10 cellular contexts compared by ENCODE assay signal in genomic region chr7:24828871-24829661, GRCh38.
DNase-seq lines count a peak whose midpoint lies in the region; ATAC-seq and TF ChIP-seq lines count a peak whose summit lies in the region.
"Had no signal": no experiment of that assay in that cellular context is flagged by ENCODE, and none has a peak within 500 bp of the region (broad histone marks: within the 10 kb centered on the region; RNA-seq: fewer than 3 reads in every experiment).

No MANE protein-coding gene starts in this region.

- H2AFZ ChIP-seq in IMR-90 (replicated peaks; ENCODE audit: low read length, poor library complexity) (no peak overlapping the region), hepatocyte (no peak overlapping the region)

- 0 out of 2 replicates have a peak overlapping the region, but pooled peaks have one; percentile 8 for H2BK120ac ChIP-seq in IMR-90 (ENCODE audit: low read depth, low read length)

- H3K4me1 ChIP-seq in A673 (ENCODE audit: insufficient read depth, low read length, poor library complexity, severe bottlenecking) (no peaks in the 10 kb centered on the region), IMR-90 (ENCODE audit: control insufficient read depth, insufficient read depth, low read length) (peaks cover 26% of the 10 kb centered on the region), hepatocyte (ENCODE audit: insufficient read depth) (peaks cover 38% of the 10 kb centered on the region)

- H2AK5ac ChIP-seq in IMR-90 (ENCODE audit: low read depth, low read length) = no peak overlapping the region

- H3K23ac ChIP-seq in IMR-90 (ENCODE audit: low read depth, low read length) = no peak overlapping the region

- in situ Hi-C loops in IMR-90 (cut with MboI; ENCODE audit: low sequenced_read_pairs) = no loop called here

- TF ChIP-seq CTCF in A673 (conservative IDR thresholded peaks at IDR 0.05; ENCODE audit: low read depth, low read length) = no peak
- TF ChIP-seq CTCF in IMR-90 (conservative IDR thresholded peaks at IDR 0.05; ENCODE audit: low read depth, low read length) = no peak
- TF ChIP-seq CTCF in hepatocyte (IDR thresholded peaks at IDR 0.05; ENCODE audit: poor library complexity) = no peak

- H2BK20ac ChIP-seq in IMR-90 (ENCODE audit: low read depth, low read length) = peak overlapping the region; percentile 2; the same call in 1 of the 2 replicates

- H3K4ac ChIP-seq in IMR-90 (ENCODE audit: low read depth, low read length) = 0 out of 2 replicates have a peak overlapping the region, but pooled peaks have one; percentile 6

- no peak overlapping the region; the same call in 1 of the 2 replicates for H3K18ac ChIP-seq in IMR-90 (ENCODE audit: low read depth, low read length)

- no peak for TF ChIP-seq RAD21 in IMR-90 (IDR thresholded peaks at IDR 0.05; ENCODE audit: low read length)

- H3K9ac ChIP-seq in IMR-90 (ENCODE audit: low read depth, low read length) = no peak overlapping the region

- no peak overlapping the region for H2BK15ac ChIP-seq in IMR-90 (ENCODE audit: low read depth, low read length)

- H3K9me3 ChIP-seq in A673 (ENCODE audit: low read depth, low read length, poor library complexity, severe bottlenecking) (no peaks in the 10 kb centered on the region), IMR-90 (ENCODE audit: control insufficient read depth, insufficient read depth, low read length) (no peaks in the 10 kb centered on the region), hepatocyte (ENCODE audit: low read depth) (no peaks in the 10 kb centered on the region)
- H3K9me3 ChIP-seq: neutrophil had no signal

- H4K20me1 ChIP-seq in IMR-90 (ENCODE audit: insufficient read depth, low read length) (no peaks in the 10 kb centered on the region), hepatocyte (ENCODE audit: insufficient read depth, poor library complexity, severe bottlenecking) (no peaks in the 10 kb centered on the region)

- DNase-seq in A673 (ENCODE audit: low spot score) (peak; percentile 53), IMR-90 (no peak), amniotic epithelial cell (ENCODE audit: low read depth) (peak; percentile 81), hepatocyte (ENCODE audit: low spot score) (peak; percentile 17), A172 (ENCODE audit: low spot score) (no peak), amniotic stem cell (lab: John Stamatoyannopoulos, UW) (no peak)
- DNase-seq: CD8-positive, alpha-beta T cell had no signal

- intact Hi-C loops in A673 (cut with micrococcal nuclease; ENCODE audit: unreplicated experiment) (no loop called here), IMR-90 (cut with micrococcal nuclease) (no loop called here)

- no peak overlapping the region for H2BK5ac ChIP-seq in IMR-90 (ENCODE audit: low read depth, low read length, poor library complexity, severe bottlenecking)

- H3K9me2 ChIP-seq in hepatocyte (replicated peaks; ENCODE audit: insufficient read depth) = no peaks in the 10 kb centered on the region

- CTCF ChIA-PET in A673 (lab: Charles Lee) = no interaction called here
- CTCF ChIA-PET in IMR-90 (lab: Yijun Ruan, JAX) = no interaction called here

- TF ChIP-seq POLR2A in IMR-90 (IDR thresholded peaks at IDR 0.05; ENCODE audit: low read depth, low read length) = no peak

- BruUV-seq in A673 (replicated peaks; lab: Mats Ljungman, UMichigan) (no TSS peak), IMR-90 (replicated peaks; lab: Mats Ljungman, UMichigan) (no TSS peak)

- POLR2A ChIA-PET in A673 (lab: Charles Lee; ENCODE audit: low non-redundant PET) = interaction anchor here (0.6 to 0.7 kb wide), 3 partner anchors 49 to 298 kb away, joined by 3 to 6 read pairs (median 4); no protein-coding TSS in a partner anchor
- POLR2A ChIA-PET in IMR-90 (lab: Charles Lee; ENCODE audit: unreplicated experiment) = no interaction called here

- no peak overlapping the region for H4K8ac ChIP-seq in IMR-90 (ENCODE audit: low read depth in 2 of 2, low read length in 2 of 2)

- H4K91ac ChIP-seq in IMR-90 (ENCODE audit: insufficient read depth, low read depth, low read length) = no peak overlapping the region; the same call in 1 of the 2 replicates

- H3K79me2 ChIP-seq in hepatocyte = no peaks in the 10 kb centered on the region

- peaks cover 34% of the 10 kb centered on the region for H3K9me1 ChIP-seq in IMR-90 (ENCODE audit: insufficient read depth, low read length)

- no CpG with 5 or more reads among the region's 1 CpG for WGBS in IMR-90 (ENCODE audit: extremely low coverage in 2 of 2, insufficient read length in 1 of 2), 2 experiments
- 35% methylated on average over 1 of the region's 1 CpG for WGBS in hepatocyte (ENCODE audit: low lambda C conversion rate, missing lambda C conversion rate)

- no peak for ATAC-seq in IMR-90 (ENCODE audit: low read depth)
- ATAC-seq in HG03571 (IDR thresholded peaks at IDR 0.05; ENCODE audit: unreplicated experiment) = no peak
- ATAC-seq in GM19328 (IDR thresholded peaks at IDR 0.05; ENCODE audit: unreplicated experiment) = no peak
- ATAC-seq: CD8-positive, alpha-beta T cell had no signal

- dilution Hi-C loops in IMR-90 (cut with HindIII; ENCODE audit: low sequenced_read_pairs, unreplicated experiment) = no loop called here

- H4K5ac ChIP-seq in IMR-90 (ENCODE audit: low read depth, low read length) = no peak overlapping the region

- no peak overlapping the region for H3K56ac ChIP-seq in IMR-90 (ENCODE audit: extremely low read depth, insufficient read depth, low read length)

- peaks cover 0 to 51% of the 10 kb centered on the region in 2 experiments; a peak in 2 of 4 replicates for H3K79me1 ChIP-seq in IMR-90 (ENCODE audit: low read depth in 1 of 2, low read length in 2 of 2)

- H3K36me3 ChIP-seq in A673 (ENCODE audit: insufficient read depth, low read length, poor library complexity, severe bottlenecking) = no peaks in the 10 kb centered on the region
- peaks cover 5% of the 10 kb centered on the region; the same call in 1 of the 2 replicates for H3K36me3 ChIP-seq in IMR-90 (ENCODE audit: control insufficient read depth, insufficient read depth, low read length)
- H3K36me3 ChIP-seq in hepatocyte (replicated peaks; ENCODE audit: insufficient read depth, low read depth) = no peaks in the 10 kb centered on the region
- H3K36me3 ChIP-seq: neutrophil had no signal

- no peaks in the 10 kb centered on the region for H3K27me3 ChIP-seq in A673 (replicated peaks; ENCODE audit: insufficient read depth, low read depth, low read length, poor library complexity)
- H3K27me3 ChIP-seq in IMR-90 (ENCODE audit: control insufficient read depth, insufficient read depth, low read length) = no peaks in the 10 kb centered on the region
- H3K27me3 ChIP-seq in hepatocyte = no peaks in the 10 kb centered on the region

- H3K4me2 ChIP-seq in IMR-90 (ENCODE audit: low read depth, low read length) = no peak overlapping the region
- H3K4me2 ChIP-seq in hepatocyte = no peak overlapping the region

- H3K4me3 ChIP-seq in A673 (ENCODE audit: low read depth, low read length, poor library complexity, severe bottlenecking) (no peak overlapping the region), IMR-90 (ENCODE audit: insufficient read depth, low read depth, low read length) (no peak overlapping the region), hepatocyte (no peak overlapping the region)

- H3K27ac ChIP-seq in A673 (ENCODE audit: low read depth, low read length, poor library complexity, severe bottlenecking) = no peak overlapping the region
- H3K27ac ChIP-seq in IMR-90 (ENCODE audit: insufficient read depth, low read length) = no peak overlapping the region
- H3K27ac ChIP-seq in hepatocyte = peak overlapping the region; percentile 44
- H3K27ac ChIP-seq: neutrophil had no signal

- H3K14ac ChIP-seq in IMR-90 (replicated peaks; ENCODE audit: low read depth, low read length) = no peak overlapping the region

- H2AK9ac ChIP-seq in IMR-90 (replicated peaks; ENCODE audit: low read depth, low read length, poor library complexity) = no peak overlapping the region

TF ChIP-seq in IMR-90, 13 proteins besides CTCF, POLR2A, EP300 and RAD21:
- no peak for TF ChIP-seq ELK1 (IDR thresholded peaks at IDR 0.05; ENCODE audit: borderline replicate concordance, low read depth, low read length)
- TF ChIP-seq FOS (IDR thresholded peaks at IDR 0.05; ENCODE audit: low read depth, low read length) = no peak
- TF ChIP-seq MXI1 (IDR thresholded peaks at IDR 0.05; ENCODE audit: borderline replicate concordance, low read depth, low read length) = no peak
- no peak for TF ChIP-seq BHLHE40 (IDR thresholded peaks at IDR 0.05; ENCODE audit: low read depth, low read length)
- TF ChIP-seq USF2 (IDR thresholded peaks at IDR 0.05; ENCODE audit: low read depth, low read length) = no peak
- no peak for TF ChIP-seq MAFK (IDR thresholded peaks at IDR 0.05; ENCODE audit: low read depth, low read length)
- no peak for TF ChIP-seq CHD1 (IDR thresholded peaks at IDR 0.05; ENCODE audit: low read depth, low read length)
- TF ChIP-seq RFX5 (IDR thresholded peaks at IDR 0.05; ENCODE audit: low read depth, low read length) = no peak
- no peak for TF ChIP-seq NFE2L2 (IDR thresholded peaks at IDR 0.05; ENCODE audit: low read depth, low read length)
- no peak for TF ChIP-seq CEBPB (IDR thresholded peaks at IDR 0.05; ENCODE audit: low read depth, low read length)
- TF ChIP-seq SMC3 (IDR thresholded peaks at IDR 0.05; ENCODE audit: low read depth, low read length) = no peak
- TF ChIP-seq RCOR1 (IDR thresholded peaks at IDR 0.05; ENCODE audit: insufficient replicate concordance, low read length) = no peak
- no peak for TF ChIP-seq MAZ (IDR thresholded peaks at IDR 0.05; ENCODE audit: borderline replicate concordance, low read depth, low read length)
TF ChIP-seq in IMR-90: peak in this region for 0.

Comparison
In these comparisons a context has a peak if more than half of its experiments do, and no peak if none do; other contexts are left out.
1. DNase-seq: peak in A673 (single experiment), amniotic epithelial cell (single experiment) and hepatocyte (single experiment); none in IMR-90 (single experiment), A172 (single experiment) and amniotic stem cell (single experiment).